2 cellular contexts compared by ENCODE assay signal in genomic region chr17:65547253-65547670, GRCh38.
TF ChIP-seq lines count a peak whose summit lies in the region.

No MANE protein-coding gene starts in this region.

TF ChIP-seq in IMR-90, 13 proteins besides CTCF, POLR2A, EP300 and RAD21:
- TF ChIP-seq BHLHE40 (IDR thresholded peaks at IDR 0.05; ENCODE audit: low read depth, low read length) (no peak), MAFK (IDR thresholded peaks at IDR 0.05; ENCODE audit: low read depth, low read length) (no peak), NFE2L2 (IDR thresholded peaks at IDR 0.05; ENCODE audit: low read depth, low read length) (no peak), CHD1 (IDR thresholded peaks at IDR 0.05; ENCODE audit: low read depth, low read length) (no peak), RFX5 (IDR thresholded peaks at IDR 0.05; ENCODE audit: low read depth, low read length) (no peak), SMC3 (IDR thresholded peaks at IDR 0.05; ENCODE audit: low read depth, low read length) (no peak), MAZ (IDR thresholded peaks at IDR 0.05; ENCODE audit: borderline replicate concordance, low read depth, low read length) (no peak), ELK1 (IDR thresholded peaks at IDR 0.05; ENCODE audit: borderline replicate concordance, low read depth, low read length) (no peak), CEBPB (IDR thresholded peaks at IDR 0.05; ENCODE audit: low read depth, low read length) (no peak), MXI1 (IDR thresholded peaks at IDR 0.05; ENCODE audit: borderline replicate concordance, low read depth, low read length) (no peak), USF2 (IDR thresholded peaks at IDR 0.05; ENCODE audit: low read depth, low read length) (no peak), RCOR1 (IDR thresholded peaks at IDR 0.05; ENCODE audit: insufficient replicate concordance, low read length) (no peak), FOS (IDR thresholded peaks at IDR 0.05; ENCODE audit: low read depth, low read length) (no peak)

TF ChIP-seq in HepG2, 621 proteins besides CTCF, POLR2A, EP300 and RAD21 (continues in another document):
- TF ChIP-seq REL (CRISPR knock-in tag; conservative IDR thresholded peaks at IDR 0.05) (no peak), ERF (CRISPR knock-in tag; IDR thresholded peaks at IDR 0.05) (peak; percentile 43; the same call in 1 of the 2 replicates), XRCC5 (optimal IDR thresholded peaks at IDR 0.05; ENCODE audit: low read length) (peak; percentile 55), NONO (IDR thresholded peaks at IDR 0.05) (no peak), NONO (CRISPR knock-in tag; conservative IDR thresholded peaks at IDR 0.05) (no peak), ZNF383 (CRISPR knock-in tag; IDR thresholded peaks at IDR 0.05; ENCODE audit: borderline replicate concordance) (no peak), ZNF556 (CRISPR knock-in tag; IDR thresholded peaks at IDR 0.05; ENCODE audit: borderline replicate concordance) (peak; percentile 12; the same call in 1 of the 2 replicates), CHD2 (IDR thresholded peaks at IDR 0.05; ENCODE audit: low read depth, low read length) (peak; percentile 44; the same call in 1 of the 2 replicates), PAXIP1 (CRISPR knock-in tag; conservative IDR thresholded peaks at IDR 0.05) (peak; percentile 83), DZIP1 (CRISPR knock-in tag; IDR thresholded peaks at IDR 0.05) (no peak), THAP8 (CRISPR knock-in tag; IDR thresholded peaks at IDR 0.05; ENCODE audit: borderline replicate concordance) (no peak), EZH2 (conservative IDR thresholded peaks at IDR 0.05; ENCODE audit: low read depth, low read length) (no peak), CEBPG (CRISPR knock-in tag; IDR thresholded peaks at IDR 0.05) (peak; percentile 47), REST (IDR thresholded peaks at IDR 0.05; ENCODE audit: borderline replicate concordance in 1 of 2, low read depth in 1 of 2, low read length in 2 of 2) (0 out of 4 replicates have a peak, but pooled peaks of 1 of the 2 experiments have one; percentile 35), BCL6 (CRISPR knock-in tag; IDR thresholded peaks at IDR 0.05) (peak; percentile 97), CC2D1A (CRISPR knock-in tag; IDR thresholded peaks at IDR 0.05) (no peak), ZNF629 (CRISPR knock-in tag; conservative IDR thresholded peaks at IDR 0.05) (peak; percentile 33; the same call in 1 of the 2 replicates), SMC3 (IDR thresholded peaks at IDR 0.05; ENCODE audit: low read length) (no peak), KLF9 (CRISPR knock-in tag; IDR thresholded peaks at IDR 0.05; ENCODE audit: low read depth) (no peak), KDM3A (CRISPR knock-in tag; IDR thresholded peaks at IDR 0.05; ENCODE audit: low read depth) (peak; percentile 53; the same call in 1 of the 2 replicates), ZSCAN29 (CRISPR knock-in tag; conservative IDR thresholded peaks at IDR 0.05) (no peak), STAG1 (CRISPR knock-in tag; IDR thresholded peaks at IDR 0.05) (peak; percentile 10; the same call in 1 of the 2 replicates), CBFB (CRISPR knock-in tag; IDR thresholded peaks at IDR 0.05) (no peak), KAT8 (CRISPR knock-in tag; IDR thresholded peaks at IDR 0.05) (peak; percentile 35; the same call in 1 of the 2 replicates), ZNF672 (CRISPR knock-in tag; IDR thresholded peaks at IDR 0.05) (no peak), ZNF503 (CRISPR knock-in tag; IDR thresholded peaks at IDR 0.05) (peak; percentile 55; the same call in 1 of the 2 replicates), ZNF607 (CRISPR knock-in tag; IDR thresholded peaks at IDR 0.05; ENCODE audit: borderline replicate concordance) (0 out of 2 replicates have a peak, but pooled peaks have one; percentile 4), ZHX1 (CRISPR knock-in tag; IDR thresholded peaks at IDR 0.05; ENCODE audit: low read depth) (no peak), ZBTB42 (CRISPR knock-in tag; IDR thresholded peaks at IDR 0.05) (no peak), POLR2G (IDR thresholded peaks at IDR 0.05; ENCODE audit: low read depth, low read length) (peak; percentile 37; the same call in 1 of the 2 replicates), ETS1 (CRISPR knock-in tag; IDR thresholded peaks at IDR 0.05) (no peak), ZNF710 (CRISPR knock-in tag; IDR thresholded peaks at IDR 0.05; ENCODE audit: borderline replicate concordance) (peak; percentile 46; the same call in 1 of the 2 replicates), MYC (CRISPR knock-in tag; IDR thresholded peaks at IDR 0.05; ENCODE audit: borderline replicate concordance) (peak; percentile 46; the same call in 1 of the 2 replicates), ELF3 (CRISPR knock-in tag; IDR thresholded peaks at IDR 0.05) (peak; percentile 67; the same call in 1 of the 2 replicates), U2AF1 (optimal IDR thresholded peaks at IDR 0.05; ENCODE audit: low read depth, low read length) (no peak), ISL2 (CRISPR knock-in tag; IDR thresholded peaks at IDR 0.05) (0 out of 2 replicates have a peak, but pooled peaks have one; percentile 13), GATAD2A (CRISPR knock-in tag; IDR thresholded peaks at IDR 0.05) (peak; percentile 56; the same call in 1 of the 2 replicates), AGO1 (IDR thresholded peaks at IDR 0.05; ENCODE audit: low read depth, low read length, poor library complexity, severe bottlenecking) (no peak)
